ENCODE assay signal across 11 cellular contexts in genomic region chr17:29663155-29663554, GRCh38. TPM values are rescaled to one million over a fixed set of nuclear protein-coding genes. Genes with fewer than 3 reads are reported as not detected.
DNase-seq lines count a peak whose midpoint lies in the region; ATAC-seq and TF ChIP-seq lines count a peak whose summit lies in the region.
"Had no signal": no experiment of that assay in that cellular context is flagged by ENCODE, and none has a peak within 500 bp of the region (broad histone marks: within the 10 kb centered on the region; RNA-seq: fewer than 3 reads in every experiment).

No MANE protein-coding gene starts in this region.

- H3K9me3 ChIP-seq in CD4-positive, alpha-beta T cell (ENCODE audit: control insufficient read depth, low read length), result no peaks in the 10 kb centered on the region

- no peaks in the 10 kb centered on the region for H3K27me3 ChIP-seq in CD4-positive, alpha-beta T cell (ENCODE audit: control insufficient read depth, insufficient read depth, low read length)

- ATAC-seq in CD4-positive, alpha-beta T cell (ENCODE audit: poor library complexity), result no peak
- ATAC-seq in HG03025 (IDR thresholded peaks at IDR 0.05; ENCODE audit: low FRiP score, unreplicated experiment) (no peak), HG03045 (IDR thresholded peaks at IDR 0.05; ENCODE audit: unreplicated experiment) (no peak)
- ATAC-seq: T-helper 17 cell had no signal

- TF ChIP-seq CTCF in CD4-positive, alpha-beta T cell (IDR thresholded peaks at IDR 0.05), result no peak
- no peak for TF ChIP-seq CTCF in endothelial cell (IDR thresholded peaks at IDR 0.05; ENCODE audit: unreplicated experiment)

- no peaks in the 10 kb centered on the region for H3K27me3 Mint-ChIP-seq in CD4-positive, alpha-beta T cell
- peaks cover 3% of the 10 kb centered on the region for H3K27me3 Mint-ChIP-seq in endothelial cell (ENCODE audit: unreplicated experiment)
- H3K27me3 Mint-ChIP-seq: T-helper 17 cell had no signal

- POLR2A ChIA-PET in CD4-positive, alpha-beta T cell (lab: Charles Lee), result no interaction called here

- peak overlapping the region; percentile 55 for H3K27ac Mint-ChIP-seq in CD4-positive, alpha-beta T cell
- H3K27ac Mint-ChIP-seq in endothelial cell (ENCODE audit: unreplicated experiment), result peak overlapping the region; percentile 83
- H3K27ac Mint-ChIP-seq: T-helper 17 cell had no signal

- no peak overlapping the region for H3K27ac ChIP-seq in CD4-positive, alpha-beta T cell (ENCODE audit: low read depth, low read length)
- H3K27ac ChIP-seq: skin epidermis had no signal

- peaks cover 80% of the 10 kb centered on the region for H3K36me3 Mint-ChIP-seq in CD4-positive, alpha-beta T cell (ENCODE audit: low read depth)
- H3K36me3 Mint-ChIP-seq in endothelial cell (ENCODE audit: low read depth, unreplicated experiment), result peaks cover 28% of the 10 kb centered on the region

- DNase-seq in CD4-positive, alpha-beta T cell, result no peak
- peak; percentile 48 for DNase-seq in HuH-7 (ENCODE audit: low spot score)
- no peak for DNase-seq in endothelial cell (ENCODE audit: low spot score)
- peak; percentile 64 for DNase-seq in myocyte (ENCODE audit: low read depth)
- no peak for DNase-seq in NCI-H524 (lab: John Stamatoyannopoulos, UW)
- no peak for DNase-seq in activated CD4-positive, CD25-positive, alpha-beta regulatory T cell (lab: John Stamatoyannopoulos, UW)
- DNase-seq: NCI-H774, T-helper 17 cell had no signal

- CTCF ChIA-PET in CD4-positive, alpha-beta T cell (lab: Charles Lee), result interaction anchor here (0.6 to 1.8 kb wide), 5 partner anchors 12 to 143 kb away, joined by 3 to 6 read pairs (median 4); no protein-coding TSS in a partner anchor

- H3K4me3 Mint-ChIP-seq in CD4-positive, alpha-beta T cell, result no peak overlapping the region
- H3K4me3 Mint-ChIP-seq in endothelial cell (ENCODE audit: unreplicated experiment), result no peak overlapping the region
- H3K4me3 Mint-ChIP-seq: T-helper 17 cell had no signal

- intact Hi-C loops in CD4-positive, alpha-beta T cell (cut with DNase I, micrococcal nuclease), result loop anchor here in 1 of 2 experiments (10.0 kb wide), 1 partner anchor 432 kb away; no protein-coding TSS in a partner anchor

- peaks cover 29% of the 10 kb centered on the region for H3K4me1 Mint-ChIP-seq in CD4-positive, alpha-beta T cell (ENCODE audit: low read depth)
- H3K4me1 Mint-ChIP-seq in endothelial cell (ENCODE audit: unreplicated experiment), result peaks cover 41% of the 10 kb centered on the region

- no peaks in the 10 kb centered on the region for H3K9me3 Mint-ChIP-seq in CD4-positive, alpha-beta T cell
- H3K9me3 Mint-ChIP-seq in endothelial cell (ENCODE audit: unreplicated experiment), result no peaks in the 10 kb centered on the region

RNA-seq across cellular contexts. Expression of gene CORO6, which starts 40.4 kb away (rescaled TPM):
- 1 to 10 TPM; 2.8 to 3.3 TPM for total RNA-seq in CD4-positive, alpha-beta T cell
- total RNA-seq in endothelial cell (ENCODE audit: unreplicated experiment) (13.0 TPM), myocyte (254 and 269 TPM in 2 replicates)
- 102 TPM for polyA plus RNA-seq in myocyte (2012)

Comparison
In these comparisons a context has a peak if more than half of its experiments do, and no peak if none do; other contexts are left out.
1. DNase-seq: peak in HuH-7 (single experiment) and myocyte (single experiment); none in CD4-positive, alpha-beta T cell (0 of 10), endothelial cell (single experiment), NCI-H524 (0 of 2) and activated CD4-positive, CD25-positive, alpha-beta regulatory T cell (0 of 4).
2. RNA of gene CORO6, which starts 40.4 kb away (total RNA-seq): 254 to 269 TPM in myocyte; 13.0 TPM in endothelial cell (single experiment) and 2.8 to 3.3 TPM in CD4-positive, alpha-beta T cell; every median in the first group is over 10 times any median in the second.